Comparison of ENCODE assay signal across 22 cellular contexts in the genomic region with DNA sequence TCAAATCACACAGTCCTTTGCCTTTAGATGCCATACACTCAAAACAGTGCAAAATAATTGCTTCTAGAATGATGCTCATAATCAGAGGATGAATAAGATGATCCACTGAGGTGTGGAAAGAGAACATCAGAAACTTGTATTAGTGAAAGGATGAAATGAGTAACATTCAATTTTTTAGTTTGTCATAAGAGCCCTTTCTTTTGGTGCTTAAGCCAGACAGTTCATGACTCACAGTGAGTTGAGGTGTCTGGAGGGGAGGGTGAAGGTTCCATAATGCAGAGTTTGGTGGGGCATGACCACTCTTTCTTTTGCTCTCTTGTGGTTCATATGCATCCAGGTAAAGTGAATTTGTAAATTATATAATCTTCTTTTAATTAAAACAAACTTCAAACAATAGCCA.
A peak's percentile ranks its signal among the peaks of the same experiment; 100 is the strongest.
DNase-seq lines count a peak whose midpoint lies in the region; ATAC-seq, FAIRE-seq and TF ChIP-seq lines count a peak whose summit lies in the region.
"Had no signal": no experiment of that assay in that cellular context is flagged by ENCODE, and none has a peak within 500 bp of the region (broad histone marks: within the 10 kb centered on the region; RNA-seq: fewer than 3 reads in every experiment).

No MANE protein-coding gene starts in this region.

- H3K4me1 Mint-ChIP-seq in astrocyte (ENCODE audit: low read depth, unreplicated experiment): peaks cover 4% of the 10 kb centered on the region
- H3K4me1 Mint-ChIP-seq: CD14-positive monocyte; CD4-positive, alpha-beta memory T cell; CD4-positive, CD25-positive, alpha-beta regulatory T cell; CD8-positive, alpha-beta memory T cell had no signal

- peaks cover 4% of the 10 kb centered on the region for H3K27me3 Mint-ChIP-seq in astrocyte (ENCODE audit: low read depth, unreplicated experiment)
- H3K27me3 Mint-ChIP-seq: CD4-positive, alpha-beta memory T cell; CD4-positive, CD25-positive, alpha-beta regulatory T cell; CD8-positive, alpha-beta memory T cell had no signal

- H3K27ac ChIP-seq in astrocyte (ENCODE audit: low read depth, low read length) (no peak overlapping the region), foreskin keratinocyte (no peak overlapping the region), breast epithelium (no peak overlapping the region)
- H3K27ac ChIP-seq: BLaER1 had no signal

- TF ChIP-seq POLR2A in breast epithelium (IDR thresholded peaks at IDR 0.05): no peak

- H3K4me3 ChIP-seq in astrocyte (ENCODE audit: insufficient read depth, low read depth, low read length): no peak overlapping the region
- H3K4me3 ChIP-seq in breast epithelium: no peak overlapping the region
- H3K4me3 ChIP-seq: BLaER1 had no signal

- H3K27ac Mint-ChIP-seq in astrocyte (ENCODE audit: unreplicated experiment): peak overlapping the region; percentile 4
- H3K27ac Mint-ChIP-seq: CD14-positive monocyte; CD4-positive, alpha-beta memory T cell; CD4-positive, CD25-positive, alpha-beta regulatory T cell; CD8-positive, alpha-beta memory T cell had no signal

- no peaks in the 10 kb centered on the region for H3K9me3 Mint-ChIP-seq in astrocyte (ENCODE audit: unreplicated experiment)

- H3K27me3 ChIP-seq in astrocyte (ENCODE audit: insufficient read depth, low read length): no peaks in the 10 kb centered on the region
- H3K27me3 ChIP-seq in foreskin keratinocyte: peaks cover 7% of the 10 kb centered on the region
- H3K27me3 ChIP-seq in breast epithelium: no peaks in the 10 kb centered on the region
- H3K27me3 ChIP-seq: BE2C, BLaER1 had no signal

- peak; percentile 53 for ATAC-seq in foreskin keratinocyte

- H4K20me1 ChIP-seq in astrocyte (ENCODE audit: insufficient read depth, low read length): no peaks in the 10 kb centered on the region
- H4K20me1 ChIP-seq: BLaER1 had no signal

- no peaks in the 10 kb centered on the region for H3K79me2 ChIP-seq in astrocyte (ENCODE audit: insufficient read depth, low read length)

- H3K36me3 Mint-ChIP-seq in astrocyte (ENCODE audit: low read depth, unreplicated experiment): no peaks in the 10 kb centered on the region
- H3K36me3 Mint-ChIP-seq: CD14-positive monocyte; CD4-positive, alpha-beta memory T cell; CD4-positive, CD25-positive, alpha-beta regulatory T cell; CD8-positive, alpha-beta memory T cell had no signal

- H3K4me2 ChIP-seq in astrocyte (ENCODE audit: low read length): no peak overlapping the region
- H3K4me2 ChIP-seq: BLaER1 had no signal

- no peak overlapping the region for H2AFZ ChIP-seq in astrocyte (ENCODE audit: low read depth, low read length)

- no peak overlapping the region for H3K9ac ChIP-seq in astrocyte (ENCODE audit: low read length)
- H3K9ac ChIP-seq: BLaER1 had no signal

- no peak overlapping the region for H3K4me3 Mint-ChIP-seq in astrocyte (ENCODE audit: unreplicated experiment)
- H3K4me3 Mint-ChIP-seq: CD14-positive monocyte; CD4-positive, alpha-beta memory T cell; CD4-positive, CD25-positive, alpha-beta regulatory T cell; CD8-positive, alpha-beta memory T cell had no signal

- H3K9me3 ChIP-seq in astrocyte (ENCODE audit: insufficient read depth, low read depth, low read length) (no peaks in the 10 kb centered on the region), breast epithelium (peaks cover 0 to 2% of the 10 kb centered on the region in 2 donors)
- H3K9me3 ChIP-seq: BE2C, BLaER1 had no signal

- H3K4me1 ChIP-seq in astrocyte (ENCODE audit: insufficient read depth, low read length): no peaks in the 10 kb centered on the region
- peaks cover 6% of the 10 kb centered on the region for H3K4me1 ChIP-seq in foreskin keratinocyte
- H3K4me1 ChIP-seq in breast epithelium: no peaks in the 10 kb centered on the region
- H3K4me1 ChIP-seq: BE2C, BLaER1 had no signal

- FAIRE-seq in D721Med (lab: Jason Lieb, UNC) (peak; percentile 81), astrocyte (lab: Jason Lieb, UNC) (no peak)
- FAIRE-seq: A204.1, G401.6, GM12891, GM19239 had no signal

- TF ChIP-seq CTCF in D721Med (IDR thresholded peaks at IDR 0.05; ENCODE audit: insufficient read depth, missing control alignments) (no peak), astrocyte (IDR thresholded peaks at IDR 0.05; ENCODE audit: insufficient read depth, low read depth, low read length) (no peak), foreskin keratinocyte (conservative IDR thresholded peaks at IDR 0.05) (no peak), breast epithelium (IDR thresholded peaks at IDR 0.05) (no peak)

- DNase-seq in D721Med (ENCODE audit: insufficient read length, low spot score) (no peak), astrocyte (ENCODE audit: low read depth) (no peak), foreskin keratinocyte (peak; percentile 16 to 45), breast epithelium (ENCODE audit: low spot score in 2 of 2) (no peak), NCI-H2107 (lab: John Stamatoyannopoulos, UW) (no peak), NCI-H446 treated with DMSO at 0.1 percent for 48 hours (lab: John Stamatoyannopoulos, UW) (no peak)
- DNase-seq: 8988T; ACHN; BE2C; C1 segment of cervical spinal cord; CD4-positive, alpha-beta memory T cell; CD4-positive, CD25-positive, alpha-beta regulatory T cell; CD8-positive, alpha-beta memory T cell; COR-L47; DMS79 treated with DMSO at 0.1 percent for 48 hours; GF-D8 had no signal

- H3K36me3 ChIP-seq in astrocyte (ENCODE audit: insufficient read depth, low read length) (no peaks in the 10 kb centered on the region), breast epithelium (no peaks in the 10 kb centered on the region)
- H3K36me3 ChIP-seq: BE2C, BLaER1 had no signal

- intact Hi-C loops in breast epithelium (cut with DNase I; ENCODE audit: low total_unique reads): no loop called here

Comparison
In these comparisons a context has a peak if more than half of its experiments do, and no peak if none do; other contexts are left out.
1. DNase-seq: peak in foreskin keratinocyte (2 of 2); none in D721Med (single experiment), astrocyte (single experiment), breast epithelium (0 of 2), NCI-H2107 (single experiment) and NCI-H446 treated with DMSO at 0.1 percent for 48 hours (single experiment).